14 cellular contexts compared by ENCODE assay signal in the genomic region with DNA sequence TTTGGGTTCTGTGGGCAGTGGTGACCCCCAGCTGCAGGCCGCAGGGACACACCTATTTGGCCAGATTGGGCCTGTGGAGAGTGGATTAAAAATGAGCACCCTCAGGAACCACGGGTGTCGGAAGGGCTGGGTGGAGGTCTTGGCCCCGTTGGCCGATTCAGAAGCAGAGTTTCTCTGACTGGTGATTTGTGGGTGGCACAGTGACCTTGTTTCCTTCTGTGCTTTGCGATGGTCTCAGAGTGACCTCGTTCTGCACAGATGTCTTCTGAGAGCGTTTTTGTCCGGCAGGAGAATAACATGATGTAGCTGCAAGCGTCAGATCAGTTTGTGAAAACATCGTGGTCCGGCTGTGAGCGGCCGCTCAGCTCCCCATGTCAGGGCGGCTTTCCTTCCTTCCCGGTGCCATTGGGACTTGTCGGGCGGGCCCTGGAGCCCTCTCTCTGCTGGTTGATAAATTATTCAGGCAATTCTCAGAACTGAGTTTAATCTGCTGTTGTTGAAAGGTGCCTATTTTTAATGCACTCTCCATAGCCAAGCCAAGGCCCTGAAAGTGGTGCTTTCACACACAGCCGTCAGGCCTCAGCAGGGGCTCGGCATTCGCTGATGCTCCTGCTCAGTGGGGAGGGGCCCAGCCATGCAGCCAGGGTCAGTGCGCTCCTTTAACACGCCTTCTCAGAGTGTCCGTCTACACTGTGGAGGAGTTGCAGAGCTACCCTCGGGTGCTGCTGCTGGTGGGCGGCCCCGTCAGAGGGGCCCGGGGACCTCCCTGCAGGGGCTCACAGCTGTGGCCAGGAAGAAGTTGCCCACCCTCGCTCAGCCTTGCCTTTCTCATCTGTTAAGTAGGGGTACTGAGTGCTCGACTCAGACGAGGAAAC.
"Had no signal": no experiment of that assay in that cellular context is flagged by ENCODE, and none has a peak within 500 bp of the region (broad histone marks: within the 10 kb centered on the region; RNA-seq: fewer than 3 reads in every experiment).

No MANE protein-coding gene starts in this region.

- H3K36me3 ChIP-seq: breast epithelium, esophagus muscularis mucosa had no signal

- H3K27me3 Mint-ChIP-seq: activated naive CD8-positive, alpha-beta T cell treated with anti-CD3 and anti-CD28 coated beads for 36 hours; stimulated activated memory B cell treated with anti-CD40 and anti-IgM and Interleukin-4, amounts not matched to agents 10 μg/mL and 1 μg/mL and 100 μg/mL, for 72 hours had no signal

- H3K4me3 ChIP-seq: breast epithelium, dorsolateral prefrontal cortex, esophagus muscularis mucosa, smooth muscle cell, transverse colon had no signal

- H3K27me3 ChIP-seq: dorsolateral prefrontal cortex, transverse colon had no signal

- DNase-seq: activated CD4-positive, alpha-beta T cell treated with anti-CD3 and anti-CD28 coated beads for 1 hour; activated CD4-positive, alpha-beta T cell treated with anti-CD3 and anti-CD28 coated beads, Interleukin-2, amount 50 U/mL, for 48 hours; activated gamma-delta T cell treated with Interleukin-2 at 50 U/mL for 16 hours; activated naive CD8-positive, alpha-beta T cell treated with anti-CD3 and anti-CD28 coated beads for 36 hours; activated T-cell treated with anti-CD3 and anti-CD28 coated beads, Interleukin-2, amount 50 U/mL, for 72 hours; anterior cingulate cortex; left ventricle myocardium superior; SW 1271; transverse colon had no signal

- H3K4me1 ChIP-seq: breast epithelium, esophagus muscularis mucosa, transverse colon had no signal

- H3K27ac Mint-ChIP-seq: activated naive CD8-positive, alpha-beta T cell treated with anti-CD3 and anti-CD28 coated beads for 36 hours; activated T-cell treated with anti-CD3 and anti-CD28 coated beads, Interleukin-2, amount 50 U/mL, for 72 hours; stimulated activated memory B cell treated with anti-CD40 and anti-IgM and Interleukin-4, amounts not matched to agents 10 μg/mL and 1 μg/mL and 100 μg/mL, for 72 hours had no signal

- H3K27ac ChIP-seq: breast epithelium, dorsolateral prefrontal cortex, esophagus muscularis mucosa, transverse colon had no signal

- H3K4me3 Mint-ChIP-seq: activated naive CD8-positive, alpha-beta T cell treated with anti-CD3 and anti-CD28 coated beads for 36 hours; activated T-cell treated with anti-CD3 and anti-CD28 coated beads, Interleukin-2, amount 50 U/mL, for 72 hours; stimulated activated memory B cell treated with anti-CD40 and anti-IgM and Interleukin-4, amounts not matched to agents 10 μg/mL and 1 μg/mL and 100 μg/mL, for 72 hours had no signal
